In the genomic region with DNA sequence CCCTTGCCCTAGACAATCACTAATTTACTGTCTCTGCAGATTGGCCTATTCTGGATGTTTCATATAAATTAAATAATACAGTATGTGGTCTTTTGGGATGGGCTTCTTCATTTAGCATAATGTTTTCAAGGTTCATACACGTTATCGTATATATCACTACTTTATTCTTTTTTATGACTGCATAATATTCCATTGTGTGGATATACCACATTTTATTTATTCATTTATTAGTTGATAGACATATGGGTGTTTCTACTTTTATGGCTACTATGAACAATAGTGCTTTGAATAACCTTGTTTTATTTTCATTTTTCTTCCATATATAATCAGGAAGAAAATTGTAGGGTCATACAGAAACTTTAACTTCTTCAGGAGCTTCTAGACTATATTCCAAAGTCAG, we compare ENCODE assay signal across 6 cellular contexts.
"Had no signal": no experiment of that assay in that cellular context is flagged by ENCODE, and none has a peak within 500 bp of the region (broad histone marks: within the 10 kb centered on the region; RNA-seq: fewer than 3 reads in every experiment).

No MANE protein-coding gene starts in this region.

- DNase-seq: IMR-90, KG1 had no signal

- ATAC-seq: HepG2 had no signal

- H3K27ac ChIP-seq: HL-60, KMS-11 had no signal

- H3K4me2 ChIP-seq: KMS-11 had no signal

- H3K9ac ChIP-seq: KMS-11 had no signal

- FAIRE-seq: HepG2, HTR-8/SVneo had no signal
